ENCODE assay signal across 12 cellular contexts in genomic region chr14:64542839-64543207, GRCh38. TPM values are rescaled to one million over a fixed set of nuclear protein-coding genes. Genes with fewer than 3 reads are reported as not detected.
DNase-seq lines count a peak whose midpoint lies in the region; ATAC-seq, FAIRE-seq and TF ChIP-seq lines count a peak whose summit lies in the region.
"Had no signal": no experiment of that assay in that cellular context is flagged by ENCODE, and none has a peak within 500 bp of the region (broad histone marks: within the 10 kb centered on the region; RNA-seq: fewer than 3 reads in every experiment).

No MANE protein-coding gene starts in this region.

- no peak overlapping the region for H3K27ac Mint-ChIP-seq in CD8-positive, alpha-beta T cell
- no peak overlapping the region for H3K27ac Mint-ChIP-seq in nephron progenitor cell

- TF ChIP-seq CTCF in CD8-positive, alpha-beta T cell (IDR thresholded peaks at IDR 0.05): no peak
- no peak for TF ChIP-seq CTCF in PC-3 (conservative IDR thresholded peaks at IDR 0.05; ENCODE audit: low read depth, low read length)
- TF ChIP-seq CTCF in epithelial cell of esophagus (IDR thresholded peaks at IDR 0.05; ENCODE audit: insufficient read depth, low read depth, low read length, missing control alignments): no peak
- no peak for TF ChIP-seq CTCF in pancreas (IDR thresholded peaks at IDR 0.05)
- no peak for TF ChIP-seq CTCF in nephron progenitor cell (IDR thresholded peaks at IDR 0.05)
- TF ChIP-seq CTCF in GM13977 (IDR thresholded peaks at IDR 0.05; ENCODE audit: extremely low read depth, insufficient read depth, missing control alignments): no peak

- H3K9me3 ChIP-seq in CD8-positive, alpha-beta T cell (ENCODE audit: low read length): peaks cover 4% of the 10 kb centered on the region
- H3K9me3 ChIP-seq in PC-3 (ENCODE audit: low read length) (no peaks in the 10 kb centered on the region), pancreas (no peaks in the 10 kb centered on the region)

- in situ Hi-C loops in GM13977 (cut with MboI; ENCODE audit: low pct_unique_long_range_greater_than_20kb, low sequenced_read_pairs, unreplicated experiment): no loop called here

- no peaks in the 10 kb centered on the region for H4K20me1 ChIP-seq in PC-3 (ENCODE audit: low read length)

- CTCF ChIA-PET in CD8-positive, alpha-beta T cell (lab: Charles Lee): interaction anchor here (1.1 kb wide), 2 partner anchors 9 to 93 kb away, joined by 3 to 4 read pairs; no protein-coding TSS in a partner anchor
- CTCF ChIA-PET in PC-3 (lab: Charles Lee): interaction anchor here (0.7 to 1.1 kb wide), 4 partner anchors 31 to 349 kb away, joined by 3 to 5 read pairs (median 4); no protein-coding TSS in a partner anchor

- no peak for ATAC-seq in CD8-positive, alpha-beta T cell
- ATAC-seq in PC-3 (no peak), pancreas (no peak), HG02588 (IDR thresholded peaks at IDR 0.05; ENCODE audit: unreplicated experiment) (no peak)
- ATAC-seq: activated CD4-positive, CD25-positive, alpha-beta regulatory T cell treated with anti-CD3 and anti-CD28 coated beads, Interleukin-2, amount 50 U/mL, for 24 hours had no signal

- peaks cover 19% of the 10 kb centered on the region for H3K4me1 ChIP-seq in CD8-positive, alpha-beta T cell (ENCODE audit: insufficient read depth, low read length)
- H3K4me1 ChIP-seq in PC-3 (ENCODE audit: insufficient read depth, low read length) (peaks cover 19% of the 10 kb centered on the region), pancreas (peaks cover 0 to 14% (median 0%) of the 10 kb centered on the region in 3 donors)

- no peak overlapping the region for H2AFZ ChIP-seq in PC-3 (ENCODE audit: low read length)

- H3K79me2 ChIP-seq in PC-3 (ENCODE audit: low read length): no peaks in the 10 kb centered on the region

- FAIRE-seq in pancreas (lab: Jason Lieb, UNC): no peak
- FAIRE-seq: colon, G401.6 had no signal

- peak overlapping the region; percentile 96 for H3K4me3 Mint-ChIP-seq in CD8-positive, alpha-beta T cell
- H3K4me3 Mint-ChIP-seq in nephron progenitor cell: no peak overlapping the region

- no TSS peak for BruUV-seq in PC-3 (replicated peaks; lab: Mats Ljungman, UMichigan)

- peak overlapping the region; percentile 29 for H3K4me3 ChIP-seq in CD8-positive, alpha-beta T cell (ENCODE audit: low read depth, low read length)
- H3K4me3 ChIP-seq in PC-3 (ENCODE audit: low read length) (peak overlapping the region; percentile 19; the same call in 1 of the 2 replicates), epithelial cell of esophagus (ENCODE audit: low read length) (peak overlapping the region; percentile 48), pancreas (peak overlapping the region; percentile 21 to 63 (median 30))

- no peak for DNase-seq in CD8-positive, alpha-beta T cell
- DNase-seq in PC-3 (no peak), epithelial cell of esophagus (ENCODE audit: low read depth) (no peak), pancreas (no peak), RKO (ENCODE audit: low spot score) (no peak), nephron progenitor cell (no peak), GM13977 (ENCODE audit: low spot score) (no peak)
- DNase-seq: stimulated activated CD4-positive, alpha-beta T cell treated with anti-CD3 and anti-CD28 coated beads, Interleukin-2, amount 100 ng/mL, for 48 hours had no signal

- H3K36me3 Mint-ChIP-seq in CD8-positive, alpha-beta T cell: peaks cover 3% of the 10 kb centered on the region
- peaks cover 19% of the 10 kb centered on the region for H3K36me3 Mint-ChIP-seq in nephron progenitor cell (ENCODE audit: low read depth)

- H3K9me3 Mint-ChIP-seq in CD8-positive, alpha-beta T cell: peaks cover 5% of the 10 kb centered on the region
- H3K9me3 Mint-ChIP-seq in nephron progenitor cell: peaks cover 37% of the 10 kb centered on the region

- no peak overlapping the region for H3K27ac ChIP-seq in CD8-positive, alpha-beta T cell (ENCODE audit: low read depth, low read length)
- no peak overlapping the region for H3K27ac ChIP-seq in PC-3 (ENCODE audit: low read length)
- H3K27ac ChIP-seq in pancreas: no peak overlapping the region

- H3K36me3 ChIP-seq in CD8-positive, alpha-beta T cell (ENCODE audit: insufficient read depth, low read length): no peaks in the 10 kb centered on the region
- H3K36me3 ChIP-seq in PC-3 (ENCODE audit: low read depth, low read length) (no peaks in the 10 kb centered on the region), pancreas (no peaks in the 10 kb centered on the region)

- peak overlapping the region; percentile 25 for H3K4me2 ChIP-seq in PC-3 (ENCODE audit: low read length)

- peaks cover 26% of the 10 kb centered on the region for H3K4me1 Mint-ChIP-seq in CD8-positive, alpha-beta T cell (ENCODE audit: low read depth)
- H3K4me1 Mint-ChIP-seq in nephron progenitor cell: peaks cover 21% of the 10 kb centered on the region

- H3K27me3 ChIP-seq in CD8-positive, alpha-beta T cell (ENCODE audit: insufficient read depth, low read length): no peaks in the 10 kb centered on the region
- H3K27me3 ChIP-seq in PC-3 (ENCODE audit: low read length) (no peaks in the 10 kb centered on the region), pancreas (no peaks in the 10 kb centered on the region)

- no peaks in the 10 kb centered on the region for H3K27me3 Mint-ChIP-seq in CD8-positive, alpha-beta T cell (ENCODE audit: low read depth)
- H3K27me3 Mint-ChIP-seq in nephron progenitor cell (ENCODE audit: low read depth, poor library complexity): peaks cover 9% of the 10 kb centered on the region

- H3K9me2 ChIP-seq in PC-3 (replicated peaks; ENCODE audit: low read length): no peaks in the 10 kb centered on the region

- WGBS in pancreas, 2 donors: 30 to 41% methylated on average over 4 of the region's 4 CpGs

- POLR2A ChIA-PET in CD8-positive, alpha-beta T cell (lab: Charles Lee): interaction anchor here (0.5 to 0.7 kb wide), 2 partner anchors 16 to 38 kb away, joined by 3 read pairs; no protein-coding TSS in a partner anchor
- POLR2A ChIA-PET in PC-3 (lab: Charles Lee; ENCODE audit: unreplicated experiment): interaction anchor here (0.6 to 1.5 kb wide), 2 partner anchors 86 to 618 kb away, joined by 5 to 8 read pairs; no protein-coding TSS in a partner anchor

- H3K9ac ChIP-seq in PC-3 (ENCODE audit: low read length): no peak overlapping the region

- no peaks in the 10 kb centered on the region for H3F3A ChIP-seq in PC-3 (ENCODE audit: low read length, unreplicated experiment)

- intact Hi-C loops in CD8-positive, alpha-beta T cell (cut with DNase I, micrococcal nuclease): loop anchor here in 1 of 2 experiments (5.0 kb wide), 2 partner anchors 94 to 156 kb away; partner anchors contain the start of gene MTHFD1
- intact Hi-C loops in PC-3 (cut with micrococcal nuclease) (loop anchor here (2.0 kb wide), 1 partner anchor 26 kb away; no protein-coding TSS in a partner anchor), pancreas (cut with DNase I) (no loop called here)

RNA-seq across cellular contexts. Expression of gene HSPA2, which starts 2.3 kb away (rescaled TPM):
- 1 to 10 TPM; 2.1 to 2.6 TPM for total RNA-seq in CD8-positive, alpha-beta T cell
- total RNA-seq in PC-3 (2014; rRNA removed) (15.7 and 16.5 TPM in 2 replicates), pancreas (1 to 10 TPM; 4.3 to 7.2 (median 5.6) TPM)
- 1 to 10 TPM; 3.3 to 5.3 TPM for polyA plus RNA-seq in pancreas

RNA-seq across cellular contexts. Expression of gene PPP1R36, which starts 6.9 kb away (rescaled TPM):
- total RNA-seq in CD8-positive, alpha-beta T cell: under 1 TPM in 1 of 2 experiments, not detected in 1; 0.22 TPM
- total RNA-seq in PC-3 (2014; rRNA removed): 0.26 TPM in 1 of 2 replicates, not detected in the other
- total RNA-seq in pancreas: 1 to 10 TPM; 2.0 to 6.8 (median 4.5) TPM
- 1 to 10 TPM; 5.8 to 7.2 TPM for polyA plus RNA-seq in pancreas

RNA-seq across cellular contexts. Expression of gene ZBTB1, which starts 38.3 kb away (rescaled TPM):
- total RNA-seq in CD8-positive, alpha-beta T cell: 100 to 1,000 TPM; 200 to 205 TPM
- 23.6 and 26.0 TPM in 2 replicates for total RNA-seq in PC-3 (2014; rRNA removed)
- 10 to 100 TPM; 10.0 to 24.3 (median 12.7) TPM for total RNA-seq in pancreas
- 10 to 100 TPM in 1 of 2 donors, 1 to 10 TPM in 1; 8.7 to 11.5 TPM for polyA plus RNA-seq in pancreas

RNA-seq across cellular contexts. Expression of gene ZBTB25, which starts 39.2 kb away (rescaled TPM):
- total RNA-seq in CD8-positive, alpha-beta T cell: 10 to 100 TPM; 42.3 to 43.8 TPM
- total RNA-seq in PC-3 (2014; rRNA removed) (4.0 and 10.7 TPM in 2 replicates), pancreas (1 to 10 TPM; 4.4 to 8.1 (median 5.9) TPM)
- polyA plus RNA-seq in pancreas: 1 to 10 TPM; 2.9 to 4.3 TPM
